Comparison of ENCODE assay signal across 2 cellular contexts in the genomic region with DNA sequence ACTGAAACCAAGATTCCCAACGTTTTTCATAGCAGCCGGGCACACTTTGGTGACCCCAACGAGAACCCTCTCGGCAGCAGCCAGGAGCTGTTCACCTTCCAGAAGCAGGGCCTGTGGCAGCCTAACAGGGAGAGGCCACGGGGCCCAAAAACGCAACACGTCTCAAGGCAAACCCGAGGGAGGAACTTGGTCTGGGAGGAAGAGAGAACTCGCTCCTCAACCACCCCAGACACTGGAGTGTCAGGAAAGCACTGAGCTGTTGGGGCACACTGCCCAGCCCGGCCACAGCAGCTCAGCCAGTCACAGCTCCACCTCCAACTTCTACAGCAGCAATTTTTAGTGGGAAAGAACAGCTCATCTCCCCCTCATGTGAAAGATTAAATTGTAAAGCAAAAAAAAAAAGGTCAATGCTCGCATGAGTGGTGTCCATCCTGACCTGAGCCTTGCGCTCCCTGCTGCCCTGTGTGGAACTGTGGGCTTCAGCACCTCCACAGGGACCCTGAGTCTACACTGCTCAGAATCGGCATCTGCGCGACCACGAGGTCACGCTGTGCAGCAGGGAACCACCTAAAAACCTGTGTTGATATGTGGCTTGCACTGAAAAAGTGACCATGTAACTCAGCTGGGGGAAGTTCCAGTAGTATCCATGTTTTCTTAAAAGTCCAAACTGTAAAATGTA.
TF ChIP-seq lines count a peak whose summit lies in the region.

No MANE protein-coding gene starts in this region.

TF ChIP-seq in K562, 482 proteins besides CTCF, POLR2A, EP300 and RAD21 (continues in another document):
- TF ChIP-seq SRSF9 (IDR thresholded peaks at IDR 0.05; ENCODE audit: borderline replicate concordance, low read depth, low read length) (no peak), SNRNP70 (optimal IDR thresholded peaks at IDR 0.05; ENCODE audit: low read depth, low read length) (no peak), ZNF121 (CRISPR knock-in tag; conservative IDR thresholded peaks at IDR 0.05) (no peak), MTA3 (IDR thresholded peaks at IDR 0.05; ENCODE audit: borderline replicate concordance) (no peak), U2AF1 (optimal IDR thresholded peaks at IDR 0.05; ENCODE audit: low read depth, low read length) (no peak), ZEB2 (IDR thresholded peaks at IDR 0.05) (no peak)
- TF ChIP-seq, protein P1, sequence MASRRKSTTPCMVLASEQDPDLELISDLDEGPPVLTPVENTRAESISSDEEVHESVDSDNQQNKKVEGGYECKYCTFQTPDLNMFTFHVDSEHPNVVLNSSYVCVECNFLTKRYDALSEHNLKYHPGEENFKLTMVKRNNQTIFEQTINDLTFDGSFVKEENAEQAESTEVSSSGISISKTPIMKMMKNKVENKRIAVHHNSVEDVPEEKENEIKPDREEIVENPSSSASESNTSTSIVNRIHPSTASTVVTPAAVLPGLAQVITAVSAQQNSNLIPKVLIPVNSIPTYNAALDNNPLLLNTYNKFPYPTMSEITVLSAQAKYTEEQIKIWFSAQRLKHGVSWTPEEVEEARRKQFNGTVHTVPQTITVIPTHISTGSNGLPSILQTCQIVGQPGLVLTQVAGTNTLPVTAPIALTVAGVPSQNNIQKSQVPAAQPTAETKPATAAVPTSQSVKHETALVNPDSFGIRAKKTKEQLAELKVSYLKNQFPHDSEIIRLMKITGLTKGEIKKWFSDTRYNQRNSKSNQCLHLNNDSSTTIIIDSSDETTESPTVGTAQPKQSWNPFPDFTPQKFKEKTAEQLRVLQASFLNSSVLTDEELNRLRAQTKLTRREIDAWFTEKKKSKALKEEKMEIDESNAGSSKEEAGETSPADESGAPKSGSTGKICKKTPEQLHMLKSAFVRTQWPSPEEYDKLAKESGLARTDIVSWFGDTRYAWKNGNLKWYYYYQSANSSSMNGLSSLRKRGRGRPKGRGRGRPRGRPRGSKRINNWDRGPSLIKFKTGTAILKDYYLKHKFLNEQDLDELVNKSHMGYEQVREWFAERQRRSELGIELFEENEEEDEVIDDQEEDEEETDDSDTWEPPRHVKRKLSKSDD (conservative IDR thresholded peaks at IDR 0.05; ENCODE audit: low read length) = no peak
- TF ChIP-seq, protein P2, sequence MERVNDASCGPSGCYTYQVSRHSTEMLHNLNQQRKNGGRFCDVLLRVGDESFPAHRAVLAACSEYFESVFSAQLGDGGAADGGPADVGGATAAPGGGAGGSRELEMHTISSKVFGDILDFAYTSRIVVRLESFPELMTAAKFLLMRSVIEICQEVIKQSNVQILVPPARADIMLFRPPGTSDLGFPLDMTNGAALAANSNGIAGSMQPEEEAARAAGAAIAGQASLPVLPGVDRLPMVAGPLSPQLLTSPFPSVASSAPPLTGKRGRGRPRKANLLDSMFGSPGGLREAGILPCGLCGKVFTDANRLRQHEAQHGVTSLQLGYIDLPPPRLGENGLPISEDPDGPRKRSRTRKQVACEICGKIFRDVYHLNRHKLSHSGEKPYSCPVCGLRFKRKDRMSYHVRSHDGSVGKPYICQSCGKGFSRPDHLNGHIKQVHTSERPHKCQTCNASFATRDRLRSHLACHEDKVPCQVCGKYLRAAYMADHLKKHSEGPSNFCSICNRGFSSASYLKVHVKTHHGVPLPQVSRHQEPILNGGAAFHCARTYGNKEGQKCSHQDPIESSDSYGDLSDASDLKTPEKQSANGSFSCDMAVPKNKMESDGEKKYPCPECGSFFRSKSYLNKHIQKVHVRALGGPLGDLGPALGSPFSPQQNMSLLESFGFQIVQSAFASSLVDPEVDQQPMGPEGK (CRISPR knock-in tag; IDR thresholded peaks at IDR 0.05; ENCODE audit: borderline replicate concordance) = no peak
- TF ChIP-seq, protein P3, sequence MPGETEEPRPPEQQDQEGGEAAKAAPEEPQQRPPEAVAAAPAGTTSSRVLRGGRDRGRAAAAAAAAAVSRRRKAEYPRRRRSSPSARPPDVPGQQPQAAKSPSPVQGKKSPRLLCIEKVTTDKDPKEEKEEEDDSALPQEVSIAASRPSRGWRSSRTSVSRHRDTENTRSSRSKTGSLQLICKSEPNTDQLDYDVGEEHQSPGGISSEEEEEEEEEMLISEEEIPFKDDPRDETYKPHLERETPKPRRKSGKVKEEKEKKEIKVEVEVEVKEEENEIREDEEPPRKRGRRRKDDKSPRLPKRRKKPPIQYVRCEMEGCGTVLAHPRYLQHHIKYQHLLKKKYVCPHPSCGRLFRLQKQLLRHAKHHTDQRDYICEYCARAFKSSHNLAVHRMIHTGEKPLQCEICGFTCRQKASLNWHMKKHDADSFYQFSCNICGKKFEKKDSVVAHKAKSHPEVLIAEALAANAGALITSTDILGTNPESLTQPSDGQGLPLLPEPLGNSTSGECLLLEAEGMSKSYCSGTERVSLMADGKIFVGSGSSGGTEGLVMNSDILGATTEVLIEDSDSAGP (CRISPR knock-in tag; IDR thresholded peaks at IDR 0.05) = no peak
- TF ChIP-seq, protein P4, sequence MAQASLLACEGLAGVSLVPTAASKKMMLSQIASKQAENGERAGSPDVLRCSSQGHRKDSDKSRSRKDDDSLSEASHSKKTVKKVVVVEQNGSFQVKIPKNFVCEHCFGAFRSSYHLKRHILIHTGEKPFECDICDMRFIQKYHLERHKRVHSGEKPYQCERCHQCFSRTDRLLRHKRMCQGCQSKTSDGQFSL (CRISPR knock-in tag; IDR thresholded peaks at IDR 0.05) = no peak
- TF ChIP-seq, protein P4 (tag; IDR thresholded peaks at IDR 0.05) = no peak
- TF ChIP-seq, protein P5, sequence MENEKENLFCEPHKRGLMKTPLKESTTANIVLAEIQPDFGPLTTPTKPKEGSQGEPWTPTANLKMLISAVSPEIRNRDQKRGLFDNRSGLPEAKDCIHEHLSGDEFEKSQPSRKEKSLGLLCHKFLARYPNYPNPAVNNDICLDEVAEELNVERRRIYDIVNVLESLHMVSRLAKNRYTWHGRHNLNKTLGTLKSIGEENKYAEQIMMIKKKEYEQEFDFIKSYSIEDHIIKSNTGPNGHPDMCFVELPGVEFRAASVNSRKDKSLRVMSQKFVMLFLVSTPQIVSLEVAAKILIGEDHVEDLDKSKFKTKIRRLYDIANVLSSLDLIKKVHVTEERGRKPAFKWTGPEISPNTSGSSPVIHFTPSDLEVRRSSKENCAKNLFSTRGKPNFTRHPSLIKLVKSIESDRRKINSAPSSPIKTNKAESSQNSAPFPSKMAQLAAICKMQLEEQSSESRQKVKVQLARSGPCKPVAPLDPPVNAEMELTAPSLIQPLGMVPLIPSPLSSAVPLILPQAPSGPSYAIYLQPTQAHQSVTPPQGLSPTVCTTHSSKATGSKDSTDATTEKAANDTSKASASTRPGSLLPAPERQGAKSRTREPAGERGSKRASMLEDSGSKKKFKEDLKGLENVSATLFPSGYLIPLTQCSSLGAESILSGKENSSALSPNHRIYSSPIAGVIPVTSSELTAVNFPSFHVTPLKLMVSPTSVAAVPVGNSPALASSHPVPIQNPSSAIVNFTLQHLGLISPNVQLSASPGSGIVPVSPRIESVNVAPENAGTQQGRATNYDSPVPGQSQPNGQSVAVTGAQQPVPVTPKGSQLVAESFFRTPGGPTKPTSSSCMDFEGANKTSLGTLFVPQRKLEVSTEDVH (IDR thresholded peaks at IDR 0.05; ENCODE audit: low read depth, partially characterized antibody) = no peak

TF ChIP-seq in GM23338, 12 proteins besides CTCF, POLR2A, EP300 and RAD21:
- TF ChIP-seq EZH2phosphoT487 (IDR thresholded peaks at IDR 0.05; ENCODE audit: unreplicated experiment) (no peak), CREB1 (CRISPR knock-in tag; IDR thresholded peaks at IDR 0.05; ENCODE audit: low read depth) (no peak), STAT1 (IDR thresholded peaks at IDR 0.05; ENCODE audit: unreplicated experiment) (no peak), ZNF114 (CRISPR knock-in tag; IDR thresholded peaks at IDR 0.05) (no peak), EZH2 (IDR thresholded peaks at IDR 0.05; ENCODE audit: low read depth, unreplicated experiment) (no peak), JUNB (IDR thresholded peaks at IDR 0.05; ENCODE audit: unreplicated experiment) (no peak), NANOG (IDR thresholded peaks at IDR 0.05; ENCODE audit: borderline replicate concordance) (no peak)
- TF ChIP-seq, protein P6, sequence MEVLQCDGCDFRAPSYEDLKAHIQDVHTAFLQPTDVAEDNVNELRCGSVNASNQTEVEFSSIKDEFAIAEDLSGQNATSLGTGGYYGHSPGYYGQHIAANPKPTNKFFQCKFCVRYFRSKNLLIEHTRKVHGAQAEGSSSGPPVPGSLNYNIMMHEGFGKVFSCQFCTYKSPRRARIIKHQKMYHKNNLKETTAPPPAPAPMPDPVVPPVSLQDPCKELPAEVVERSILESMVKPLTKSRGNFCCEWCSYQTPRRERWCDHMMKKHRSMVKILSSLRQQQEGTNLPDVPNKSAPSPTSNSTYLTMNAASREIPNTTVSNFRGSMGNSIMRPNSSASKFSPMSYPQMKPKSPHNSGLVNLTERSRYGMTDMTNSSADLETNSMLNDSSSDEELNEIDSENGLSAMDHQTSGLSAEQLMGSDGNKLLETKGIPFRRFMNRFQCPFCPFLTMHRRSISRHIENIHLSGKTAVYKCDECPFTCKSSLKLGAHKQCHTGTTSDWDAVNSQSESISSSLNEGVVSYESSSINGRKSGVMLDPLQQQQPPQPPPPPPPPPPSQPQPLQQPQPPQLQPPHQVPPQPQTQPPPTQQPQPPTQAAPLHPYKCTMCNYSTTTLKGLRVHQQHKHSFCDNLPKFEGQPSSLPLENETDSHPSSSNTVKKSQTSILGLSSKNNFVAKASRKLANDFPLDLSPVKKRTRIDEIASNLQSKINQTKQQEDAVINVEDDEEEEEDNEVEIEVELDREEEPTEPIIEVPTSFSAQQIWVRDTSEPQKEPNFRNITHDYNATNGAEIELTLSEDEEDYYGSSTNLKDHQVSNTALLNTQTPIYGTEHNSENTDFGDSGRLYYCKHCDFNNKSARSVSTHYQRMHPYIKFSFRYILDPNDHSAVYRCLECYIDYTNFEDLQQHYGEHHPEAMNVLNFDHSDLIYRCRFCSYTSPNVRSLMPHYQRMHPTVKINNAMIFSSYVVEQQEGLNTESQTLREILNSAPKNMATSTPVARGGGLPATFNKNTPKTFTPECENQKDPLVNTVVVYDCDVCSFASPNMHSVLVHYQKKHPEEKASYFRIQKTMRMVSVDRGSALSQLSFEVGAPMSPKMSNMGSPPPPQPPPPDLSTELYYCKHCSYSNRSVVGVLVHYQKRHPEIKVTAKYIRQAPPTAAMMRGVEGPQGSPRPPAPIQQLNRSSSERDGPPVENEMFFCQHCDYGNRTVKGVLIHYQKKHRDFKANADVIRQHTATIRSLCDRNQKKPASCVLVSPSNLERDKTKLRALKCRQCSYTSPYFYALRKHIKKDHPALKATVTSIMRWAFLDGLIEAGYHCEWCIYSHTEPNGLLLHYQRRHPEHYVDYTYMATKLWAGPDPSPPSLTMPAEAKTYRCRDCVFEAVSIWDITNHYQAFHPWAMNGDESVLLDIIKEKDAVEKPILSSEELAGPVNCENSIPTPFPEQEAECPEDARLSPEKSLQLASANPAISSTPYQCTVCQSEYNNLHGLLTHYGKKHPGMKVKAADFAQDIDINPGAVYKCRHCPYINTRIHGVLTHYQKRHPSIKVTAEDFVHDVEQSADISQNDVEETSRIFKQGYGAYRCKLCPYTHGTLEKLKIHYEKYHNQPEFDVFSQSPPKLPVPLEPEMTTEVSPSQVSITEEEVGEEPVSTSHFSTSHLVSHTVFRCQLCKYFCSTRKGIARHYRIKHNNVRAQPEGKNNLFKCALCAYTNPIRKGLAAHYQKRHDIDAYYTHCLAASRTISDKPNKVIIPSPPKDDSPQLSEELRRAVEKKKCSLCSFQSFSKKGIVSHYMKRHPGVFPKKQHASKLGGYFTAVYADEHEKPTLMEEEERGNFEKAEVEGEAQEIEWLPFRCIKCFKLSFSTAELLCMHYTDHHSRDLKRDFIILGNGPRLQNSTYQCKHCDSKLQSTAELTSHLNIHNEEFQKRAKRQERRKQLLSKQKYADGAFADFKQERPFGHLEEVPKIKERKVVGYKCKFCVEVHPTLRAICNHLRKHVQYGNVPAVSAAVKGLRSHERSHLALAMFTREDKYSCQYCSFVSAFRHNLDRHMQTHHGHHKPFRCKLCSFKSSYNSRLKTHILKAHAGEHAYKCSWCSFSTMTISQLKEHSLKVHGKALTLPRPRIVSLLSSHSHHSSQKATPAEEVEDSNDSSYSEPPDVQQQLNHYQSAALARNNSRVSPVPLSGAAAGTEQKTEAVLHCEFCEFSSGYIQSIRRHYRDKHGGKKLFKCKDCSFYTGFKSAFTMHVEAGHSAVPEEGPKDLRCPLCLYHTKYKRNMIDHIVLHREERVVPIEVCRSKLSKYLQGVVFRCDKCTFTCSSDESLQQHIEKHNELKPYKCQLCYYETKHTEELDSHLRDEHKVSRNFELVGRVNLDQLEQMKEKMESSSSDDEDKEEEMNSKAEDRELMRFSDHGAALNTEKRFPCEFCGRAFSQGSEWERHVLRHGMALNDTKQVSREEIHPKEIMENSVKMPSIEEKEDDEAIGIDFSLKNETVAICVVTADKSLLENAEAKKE (CRISPR knock-in tag; IDR thresholded peaks at IDR 0.05) = no peak
- TF ChIP-seq, protein P7, sequence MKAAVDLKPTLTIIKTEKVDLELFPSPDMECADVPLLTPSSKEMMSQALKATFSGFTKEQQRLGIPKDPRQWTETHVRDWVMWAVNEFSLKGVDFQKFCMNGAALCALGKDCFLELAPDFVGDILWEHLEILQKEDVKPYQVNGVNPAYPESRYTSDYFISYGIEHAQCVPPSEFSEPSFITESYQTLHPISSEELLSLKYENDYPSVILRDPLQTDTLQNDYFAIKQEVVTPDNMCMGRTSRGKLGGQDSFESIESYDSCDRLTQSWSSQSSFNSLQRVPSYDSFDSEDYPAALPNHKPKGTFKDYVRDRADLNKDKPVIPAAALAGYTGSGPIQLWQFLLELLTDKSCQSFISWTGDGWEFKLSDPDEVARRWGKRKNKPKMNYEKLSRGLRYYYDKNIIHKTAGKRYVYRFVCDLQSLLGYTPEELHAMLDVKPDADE (IDR thresholded peaks at IDR 0.05) = no peak
